15 cellular contexts compared by ENCODE assay signal in genomic region chrX:11557120-11557519, GRCh38.
A peak's percentile ranks its signal among the peaks of the same experiment; 100 is the strongest.
DNase-seq lines count a peak whose midpoint lies in the region; ATAC-seq, FAIRE-seq and TF ChIP-seq lines count a peak whose summit lies in the region.
"Had no signal": no experiment of that assay in that cellular context is flagged by ENCODE, and none has a peak within 500 bp of the region (broad histone marks: within the 10 kb centered on the region; RNA-seq: fewer than 3 reads in every experiment).

No MANE protein-coding gene starts in this region.

- no peaks in the 10 kb centered on the region for H3K9me3 ChIP-seq in astrocyte (ENCODE audit: insufficient read depth, low read depth, low read length)
- no peaks in the 10 kb centered on the region for H3K9me3 ChIP-seq in neural progenitor cell (ENCODE audit: low read depth)
- H3K9me3 ChIP-seq: transverse colon had no signal

- H3K27me3 ChIP-seq in astrocyte (ENCODE audit: insufficient read depth, low read length) = no peaks in the 10 kb centered on the region
- no peaks in the 10 kb centered on the region for H3K27me3 ChIP-seq in neural progenitor cell
- H3K27me3 ChIP-seq: transverse colon had no signal

- H3K79me2 ChIP-seq in astrocyte (ENCODE audit: insufficient read depth, low read length) (no peaks in the 10 kb centered on the region), neural progenitor cell (ENCODE audit: low read depth) (no peaks in the 10 kb centered on the region)

- H3K9ac ChIP-seq in astrocyte (ENCODE audit: low read length) (no peak overlapping the region), neural progenitor cell (no peak overlapping the region)

- H3K9me3 Mint-ChIP-seq in astrocyte (ENCODE audit: unreplicated experiment) = no peaks in the 10 kb centered on the region
- peaks cover 3% of the 10 kb centered on the region for H3K9me3 Mint-ChIP-seq in neural progenitor cell

- no peaks in the 10 kb centered on the region for H3K36me3 Mint-ChIP-seq in astrocyte (ENCODE audit: low read depth, unreplicated experiment)
- H3K36me3 Mint-ChIP-seq in neural progenitor cell = no peaks in the 10 kb centered on the region

- intact Hi-C loops in posterior cingulate gyrus (cut with DNase I) = no loop called here

- DNase-seq in A172 (ENCODE audit: low spot score) (peak; percentile 79), HCEC 1CT (peak; percentile 76), astrocyte (ENCODE audit: low read depth) (peak; percentile 61), foreskin fibroblast (peak; percentile 58 to 77), neural progenitor cell (ENCODE audit: low spot score) (no peak), posterior cingulate gyrus (no peak), mucosa of gallbladder (ENCODE audit: low spot score) (no peak)
- DNase-seq: amygdala; DMS153; effector memory CD4-positive, alpha-beta T cell; NCI-H2081; nucleus accumbens; stimulated activated CD4-positive, alpha-beta T cell treated with anti-CD3 and anti-CD28 coated beads, Interleukin-15, amount 100 ng/mL, for 24 hours; transverse colon had no signal

- H3F3A ChIP-seq in neural progenitor cell (ENCODE audit: low read depth) = no peaks in the 10 kb centered on the region

- TF ChIP-seq CTCF in astrocyte (IDR thresholded peaks at IDR 0.05; ENCODE audit: insufficient read depth, low read depth, low read length) (no peak), foreskin fibroblast (IDR thresholded peaks at IDR 0.05; ENCODE audit: low read depth, low read length) (no peak), neural progenitor cell (IDR thresholded peaks at IDR 0.05) (no peak)

- no peak overlapping the region for H3K4me3 ChIP-seq in astrocyte (ENCODE audit: insufficient read depth, low read depth, low read length)
- H3K4me3 ChIP-seq in foreskin fibroblast (ENCODE audit: low read depth in 1 of 2, low read length in 2 of 2) = no peak overlapping the region
- H3K4me3 ChIP-seq in neural progenitor cell = no peak overlapping the region
- H3K4me3 ChIP-seq: transverse colon had no signal

- H3K27ac Mint-ChIP-seq in astrocyte (ENCODE audit: unreplicated experiment) = peak overlapping the region; percentile 47
- no peak overlapping the region for H3K27ac Mint-ChIP-seq in neural progenitor cell

- no peaks in the 10 kb centered on the region for H3K27me3 Mint-ChIP-seq in astrocyte (ENCODE audit: low read depth, unreplicated experiment)
- no peaks in the 10 kb centered on the region for H3K27me3 Mint-ChIP-seq in neural progenitor cell (ENCODE audit: insufficient read depth, low read depth)

- peak; percentile 94 for FAIRE-seq in astrocyte (lab: Jason Lieb, UNC)

- no peaks in the 10 kb centered on the region for H3K36me3 ChIP-seq in astrocyte (ENCODE audit: insufficient read depth, low read length)
- H3K36me3 ChIP-seq in neural progenitor cell = no peaks in the 10 kb centered on the region
- H3K36me3 ChIP-seq: transverse colon had no signal

- no peak overlapping the region for H3K4me3 Mint-ChIP-seq in astrocyte (ENCODE audit: unreplicated experiment)
- no peak overlapping the region for H3K4me3 Mint-ChIP-seq in neural progenitor cell

- no peak overlapping the region for H2AFZ ChIP-seq in astrocyte (ENCODE audit: low read depth, low read length)
- no peak overlapping the region for H2AFZ ChIP-seq in neural progenitor cell (replicated peaks)

- H4K20me1 ChIP-seq in astrocyte (ENCODE audit: insufficient read depth, low read length) = no peaks in the 10 kb centered on the region
- H4K20me1 ChIP-seq in neural progenitor cell (ENCODE audit: low read depth) = no peaks in the 10 kb centered on the region

- H3K4me2 ChIP-seq in astrocyte (ENCODE audit: low read length) (peak overlapping the region; percentile 50), neural progenitor cell (no peak overlapping the region)

- H3K4me1 Mint-ChIP-seq in astrocyte (ENCODE audit: low read depth, unreplicated experiment) = peaks cover 13% of the 10 kb centered on the region
- no peaks in the 10 kb centered on the region for H3K4me1 Mint-ChIP-seq in neural progenitor cell

- H3K27ac ChIP-seq in astrocyte (ENCODE audit: low read depth, low read length) (peak overlapping the region; percentile 19), neural progenitor cell (no peak overlapping the region)
- H3K27ac ChIP-seq: transverse colon had no signal

- peaks cover 6% of the 10 kb centered on the region for H3K4me1 ChIP-seq in astrocyte (ENCODE audit: insufficient read depth, low read length)
- H3K4me1 ChIP-seq in neural progenitor cell = no peaks in the 10 kb centered on the region
- H3K4me1 ChIP-seq: transverse colon had no signal

- ATAC-seq in GM19395 (IDR thresholded peaks at IDR 0.05; ENCODE audit: unreplicated experiment) = no peak

Comparison
In these comparisons a context has a peak if more than half of its experiments do, and no peak if none do; other contexts are left out.
1. DNase-seq: peak in A172 (single experiment), HCEC 1CT (single experiment), astrocyte (single experiment) and foreskin fibroblast (2 of 2); none in neural progenitor cell (single experiment), posterior cingulate gyrus (0 of 10) and mucosa of gallbladder (single experiment).